6 cellular contexts compared by ENCODE assay signal in genomic region chr13:83987394-83987793, GRCh38.
"Had no signal": no experiment of that assay in that cellular context is flagged by ENCODE, and none has a peak within 500 bp of the region (broad histone marks: within the 10 kb centered on the region; RNA-seq: fewer than 3 reads in every experiment).

No MANE protein-coding gene starts in this region.

- H3K4me2 ChIP-seq: GM23338 had no signal

- DNase-seq: H9, HCEC 1CT, IMR-90 had no signal

- H3K27ac ChIP-seq: HL-60 had no signal

- H3K4me3 ChIP-seq: GM23338, K562 had no signal

- ATAC-seq: GM23338, K562 had no signal

- H2AFZ ChIP-seq: GM23338 had no signal
